Comparison of ENCODE assay signal across 37 cellular contexts in genomic region chr12:94077209-94077608, GRCh38.
DNase-seq lines count a peak whose midpoint lies in the region; ATAC-seq, FAIRE-seq and TF ChIP-seq lines count a peak whose summit lies in the region.
"Had no signal": no experiment of that assay in that cellular context is flagged by ENCODE, and none has a peak within 500 bp of the region (broad histone marks: within the 10 kb centered on the region; RNA-seq: fewer than 3 reads in every experiment).

No MANE protein-coding gene starts in this region.

- H3K23ac ChIP-seq in mesendoderm (ENCODE audit: low read length): no peak overlapping the region
- H3K23ac ChIP-seq in H9 (ENCODE audit: insufficient read length, low read depth, low read length): no peak overlapping the region

- WGBS in mesendoderm (ENCODE audit: extremely low coverage, insufficient coverage, low lambda C conversion rate): no CpG with 5 or more reads among the region's 2 CpGs
- WGBS in small intestine, 3 donors: 12 to 57% (median 29%) methylated on average over 2 of the region's 2 CpGs
- no CpG with 5 or more reads among the region's 2 CpGs for WGBS in H9 (ENCODE audit: extremely low coverage, insufficient read length, low lambda C conversion rate)

- H2AFZ ChIP-seq in H9 (ENCODE audit: low read length): no peak overlapping the region

- peak; percentile 84 for ATAC-seq in left colon
- ATAC-seq in mucosa of descending colon: peak; percentile 64
- no peak for ATAC-seq in GM19395 (IDR thresholded peaks at IDR 0.05; ENCODE audit: unreplicated experiment)
- ATAC-seq: A549; CD8-positive, alpha-beta T cell had no signal

- no peaks in the 10 kb centered on the region for H3K36me3 Mint-ChIP-seq in H9 (ENCODE audit: insufficient read depth in 1 of 3, low read depth in 3 of 3)
- H3K36me3 Mint-ChIP-seq: CD14-positive monocyte; CD4-positive, alpha-beta memory T cell; CD4-positive, CD25-positive, alpha-beta regulatory T cell; CD8-positive, alpha-beta memory T cell; CD8-positive, alpha-beta T cell had no signal

- no peak overlapping the region for H3T11ph ChIP-seq in H9 (ENCODE audit: low read length)

- H3K4ac ChIP-seq in mesendoderm (ENCODE audit: low read depth, low read length) (no peak overlapping the region), H9 (ENCODE audit: low read depth, low read length) (no peak overlapping the region)

- H4K20me1 ChIP-seq in H9 (ENCODE audit: control insufficient read depth, insufficient read depth, insufficient read length): no peaks in the 10 kb centered on the region
- H4K20me1 ChIP-seq: BLaER1; BLaER1 treated with 17β-estradiol and CSF1 and Interleukin-3, amounts not matched to agents 10 nM and 100 nM had no signal

- H2BK120ac ChIP-seq in mesendoderm (ENCODE audit: low read depth, low read length) (no peak overlapping the region), H9 (ENCODE audit: low read depth, low read length, poor library complexity, severe bottlenecking) (no peak overlapping the region)

- H3K36me3 ChIP-seq in mesendoderm (ENCODE audit: control insufficient read depth, insufficient read depth, low read length) (no peaks in the 10 kb centered on the region), mucosa of descending colon (ENCODE audit: low read depth) (no peaks in the 10 kb centered on the region), small intestine (ENCODE audit: control insufficient read depth in 2 of 2, insufficient read depth in 2 of 2, low read length in 2 of 2) (no peaks in the 10 kb centered on the region)
- H3K36me3 ChIP-seq: BE2C; BLaER1; BLaER1 treated with 17β-estradiol and CSF1 and Interleukin-3, amounts not matched to agents 10 nM and 100 nM had no signal

- H3K79me2 ChIP-seq in mesendoderm (ENCODE audit: control insufficient read depth, insufficient read depth, low read length) (no peaks in the 10 kb centered on the region), H9 (ENCODE audit: insufficient read depth, low read length) (no peaks in the 10 kb centered on the region)

- H3K9ac ChIP-seq in mesendoderm (ENCODE audit: low read length) (no peak overlapping the region), H9 (ENCODE audit: extremely low read depth, insufficient read length, low read length) (no peak overlapping the region)
- H3K9ac ChIP-seq: BLaER1; BLaER1 treated with 17β-estradiol and CSF1 and Interleukin-3, amounts not matched to agents 10 nM and 100 nM had no signal

- no peak for FAIRE-seq in small intestine (lab: Jason Lieb, UNC)
- FAIRE-seq: A204.1, A549, D721Med had no signal

- no peak overlapping the region for H3K14ac ChIP-seq in H9 (ENCODE audit: insufficient read depth, low read length)

- H3K27me3 Mint-ChIP-seq in H9 (ENCODE audit: low read depth): peaks cover 3% of the 10 kb centered on the region; the same call in 1 of the 2 replicates
- H3K27me3 Mint-ChIP-seq: CD4-positive, alpha-beta T cell; CD4-positive, CD25-positive, alpha-beta regulatory T cell had no signal

- H3K4me1 Mint-ChIP-seq in H9: peaks cover 15 to 25% of the 10 kb centered on the region in 2 experiments
- H3K4me1 Mint-ChIP-seq: B cell had no signal

- H2BK20ac ChIP-seq in H9 (ENCODE audit: low read depth, low read length, poor library complexity, severe bottlenecking): no peak overlapping the region

- no peak overlapping the region for H2BK12ac ChIP-seq in H9 (ENCODE audit: insufficient read length, low read depth, low read length)

- H3K27me3 ChIP-seq in mesendoderm (ENCODE audit: insufficient read depth, low read length, poor library complexity): no peaks in the 10 kb centered on the region
- no peaks in the 10 kb centered on the region for H3K27me3 ChIP-seq in small intestine (ENCODE audit: control insufficient read depth in 2 of 2, insufficient read depth in 2 of 2, low read length in 2 of 2)
- H3K27me3 ChIP-seq in H9 (ENCODE audit: insufficient read depth, low read length): no peaks in the 10 kb centered on the region
- H3K27me3 ChIP-seq: BE2C; BLaER1; BLaER1 treated with 17β-estradiol and CSF1 and Interleukin-3, amounts not matched to agents 10 nM and 100 nM had no signal

- no peak overlapping the region for H3K56ac ChIP-seq in mesendoderm (ENCODE audit: low read length)
- no peak overlapping the region for H3K56ac ChIP-seq in H9 (ENCODE audit: insufficient read length, low read depth, low read length)

- H4K8ac ChIP-seq in mesendoderm (ENCODE audit: low read depth, low read length) (no peak overlapping the region), H9 (replicated peaks; ENCODE audit: insufficient read length, low read depth, low read length) (no peak overlapping the region)

- H3K27ac Mint-ChIP-seq in H9: no peak overlapping the region
- H3K27ac Mint-ChIP-seq: B cell; CD14-positive monocyte; CD4-positive, alpha-beta T cell; CD8-positive, alpha-beta memory T cell; CD8-positive, alpha-beta T cell had no signal

- H3K4me3 Mint-ChIP-seq in H9: no peak overlapping the region
- H3K4me3 Mint-ChIP-seq: B cell; CD14-positive monocyte; CD4-positive, alpha-beta T cell; CD8-positive, alpha-beta memory T cell; CD8-positive, alpha-beta T cell had no signal

- peaks cover 16% of the 10 kb centered on the region for H3K4me1 ChIP-seq in mesendoderm (ENCODE audit: control insufficient read depth, low read depth, low read length)
- H3K4me1 ChIP-seq in mucosa of descending colon (ENCODE audit: low read depth): peaks cover 17% of the 10 kb centered on the region
- H3K4me1 ChIP-seq in small intestine (ENCODE audit: control insufficient read depth in 2 of 2, insufficient read depth in 1 of 2, low read depth in 1 of 2, low read length in 1 of 2): peaks cover 2% of the 10 kb centered on the region in 2 donors
- H3K4me1 ChIP-seq in H9 (ENCODE audit: insufficient read depth, low read length): no peaks in the 10 kb centered on the region
- H3K4me1 ChIP-seq: BE2C had no signal

- no peaks in the 10 kb centered on the region for H3K9me3 Mint-ChIP-seq in H9
- H3K9me3 Mint-ChIP-seq: CD14-positive monocyte; CD4-positive, alpha-beta memory T cell; CD4-positive, alpha-beta T cell; CD4-positive, CD25-positive, alpha-beta regulatory T cell; CD8-positive, alpha-beta memory T cell; CD8-positive, alpha-beta T cell had no signal

- H3K18ac ChIP-seq in mesendoderm (ENCODE audit: low read length) (no peak overlapping the region), H9 (ENCODE audit: insufficient read length, low read depth, low read length) (no peak overlapping the region)

- H3K9me3 ChIP-seq in mucosa of descending colon (no peaks in the 10 kb centered on the region), small intestine (ENCODE audit: control insufficient read depth, low read depth) (no peaks in the 10 kb centered on the region), H9 (ENCODE audit: control insufficient read depth, low read depth, low read length) (no peaks in the 10 kb centered on the region)
- H3K9me3 ChIP-seq: A549; BE2C; BLaER1; BLaER1 treated with 17β-estradiol and CSF1 and Interleukin-3, amounts not matched to agents 10 nM and 100 nM; Caco-2 had no signal

- H3K79me1 ChIP-seq in mesendoderm (ENCODE audit: low read length): no peaks in the 10 kb centered on the region
- no peaks in the 10 kb centered on the region for H3K79me1 ChIP-seq in H9 (ENCODE audit: insufficient read depth, low read depth, low read length, poor library complexity, severe bottlenecking)

- no peaks in the 10 kb centered on the region for H3K23me2 ChIP-seq in H9 (ENCODE audit: insufficient read length, low read depth, low read length, poor library complexity, severe bottlenecking)

- H3K27ac ChIP-seq in mesendoderm (ENCODE audit: low read depth, low read length) (no peak overlapping the region), small intestine (ENCODE audit: low read depth in 1 of 2, low read length in 1 of 2) (no peak overlapping the region), H9 (ENCODE audit: insufficient read length, low read depth, low read length) (no peak overlapping the region)
- H3K27ac ChIP-seq: 22Rv1; A549; BLaER1; BLaER1 treated with 17β-estradiol and CSF1 and Interleukin-3, amounts not matched to agents 10 nM and 100 nM; C4-2B had no signal

- H2AK5ac ChIP-seq in mesendoderm (ENCODE audit: low read length) (no peak overlapping the region), H9 (ENCODE audit: insufficient read length, low read length) (no peak overlapping the region)

- H2BK5ac ChIP-seq in mesendoderm (ENCODE audit: low read length) (no peak overlapping the region), H9 (ENCODE audit: insufficient read length, low read length) (no peak overlapping the region)

- H4K91ac ChIP-seq in H9 (ENCODE audit: insufficient read length, low read depth, low read length): no peak overlapping the region

- TF ChIP-seq CTCF in mucosa of descending colon (IDR thresholded peaks at IDR 0.05) (no peak), H9 (conservative IDR thresholded peaks at IDR 0.05) (no peak)

- intact Hi-C loops in left colon (cut with DNase I, micrococcal nuclease): no loop called here
- intact Hi-C loops in mucosa of descending colon (cut with DNase I, micrococcal nuclease): loop anchor here in 1 of 2 donors (10.0 kb wide), 1 partner anchor 512 kb away; no protein-coding TSS in a partner anchor

- no peak overlapping the region for H3K4me3 ChIP-seq in mesendoderm (ENCODE audit: low read length)
- no peak overlapping the region for H3K4me3 ChIP-seq in mucosa of descending colon
- no peak overlapping the region for H3K4me3 ChIP-seq in small intestine (ENCODE audit: low read depth in 1 of 2, low read length in 2 of 2)
- H3K4me3 ChIP-seq: A549; BLaER1; BLaER1 treated with 17β-estradiol and CSF1 and Interleukin-3, amounts not matched to agents 10 nM and 100 nM had no signal

- DNase-seq in left colon (peak in 1 of 2 donors; percentile 39), mesendoderm (no peak), mucosa of descending colon (peak in 1 of 3 donors; percentile 67), small intestine (peak; percentile 33), iPS-NIHi7 (ENCODE audit: extremely low spot score) (no peak), NCI-H2171 treated with DMSO at 0.1 percent for 48 hours (lab: John Stamatoyannopoulos, UW) (no peak), H9 (no peak)
- DNase-seq: 8988T; ACHN; AML-193; BE2C; C1 segment of cervical spinal cord; Caco-2; Calu3; CD4-positive, alpha-beta memory T cell; CD4-positive, alpha-beta T cell; CD4-positive, CD25-positive, alpha-beta regulatory T cell; CD8-positive, alpha-beta memory T cell; CD8-positive, alpha-beta T cell; COR-L47; DMS 273 treated with DMSO at 0.1 percent for 48 hours; DMS153; DMS53; DMS79; DMS79 treated with DMSO at 0.1 percent for 48 hours; DND-41; EL had no signal

- H4K5ac ChIP-seq in mesendoderm (ENCODE audit: low read length): no peak overlapping the region
- H4K5ac ChIP-seq in H9 (ENCODE audit: insufficient read length, low read depth, low read length): no peak overlapping the region

- no peak overlapping the region for H3K4me2 ChIP-seq in mesendoderm (ENCODE audit: low read length)
- H3K4me2 ChIP-seq in H9 (ENCODE audit: insufficient read depth, insufficient read length, low read length): no peak overlapping the region
- H3K4me2 ChIP-seq: A549, BLaER1 had no signal

- H2BK15ac ChIP-seq in mesendoderm (replicated peaks; ENCODE audit: low read depth) (peak overlapping the region; percentile 38), H9 (ENCODE audit: low read depth, low read length) (no peak overlapping the region)
